ENCODE assay signal across 8 cellular contexts in the genomic region with DNA sequence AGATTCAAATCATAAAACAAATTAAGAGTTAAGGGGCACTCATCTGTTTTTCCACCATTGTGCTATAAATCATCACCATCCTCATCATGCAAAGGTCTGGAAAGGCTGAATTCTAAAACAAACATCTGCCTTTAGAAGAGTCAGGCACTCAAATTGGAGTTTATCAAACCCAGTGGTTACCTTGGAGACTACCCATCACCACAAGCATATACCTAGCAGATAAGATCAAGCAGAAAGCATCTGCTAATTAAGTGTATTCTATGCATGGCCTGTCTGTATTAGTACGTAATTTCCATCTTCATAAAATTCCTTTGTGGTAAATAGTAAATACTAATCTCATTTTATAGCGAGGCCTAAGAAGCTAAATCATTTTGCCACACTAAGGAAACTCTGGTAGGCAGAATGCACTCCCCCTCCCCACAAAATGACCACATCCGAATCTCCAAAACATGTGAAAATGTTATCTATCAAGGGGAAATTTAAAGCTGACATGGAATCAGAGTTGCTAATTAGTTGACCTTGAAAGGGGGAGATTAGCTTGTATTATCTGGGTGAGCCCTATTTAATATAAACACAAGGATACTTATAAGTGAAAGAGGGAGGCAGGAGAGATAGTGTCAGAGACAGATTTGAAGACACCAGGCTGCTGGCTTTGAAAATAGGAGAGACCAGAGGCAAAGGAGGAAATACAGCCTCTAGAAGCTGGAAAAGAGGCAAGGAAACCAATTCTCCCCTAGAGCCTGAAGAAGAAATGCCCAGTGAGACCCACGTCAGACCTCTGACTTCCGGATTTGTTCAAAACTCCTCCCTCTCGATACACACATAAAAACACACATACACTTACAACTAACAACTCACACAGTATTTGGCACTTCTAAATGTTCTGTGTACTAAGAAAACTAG. TPM values are rescaled to one million over a fixed set of nuclear protein-coding genes. Genes with fewer than 3 reads are reported as not detected.
DNase-seq lines count a peak whose midpoint lies in the region; ATAC-seq and TF ChIP-seq lines count a peak whose summit lies in the region.

No MANE protein-coding gene starts in this region.

- peaks cover 64% of the 10 kb centered on the region for H3K4me1 Mint-ChIP-seq in activated T-cell treated with anti-CD3 and anti-CD28 coated beads, Interleukin-2, amount 50 U/mL, for 4 hours (ENCODE audit: low read depth)

- H3K27me3 ChIP-seq in effector memory CD4-positive, alpha-beta T cell (replicated peaks; ENCODE audit: control insufficient read depth, insufficient read depth, low read length, poor library complexity, severe bottlenecking), result no peaks in the 10 kb centered on the region
- H3K27me3 ChIP-seq in spleen (replicated peaks in 1 of 7), result no peaks in the 10 kb centered on the region

- no peak overlapping the region for H3K4me3 ChIP-seq in effector memory CD4-positive, alpha-beta T cell (ENCODE audit: insufficient read depth, low read depth, low read length, poor library complexity, severe bottlenecking)
- no peak overlapping the region for H3K4me3 ChIP-seq in spleen

- intact Hi-C loops in spleen (cut with DNase I; ENCODE audit: low total_unique reads), result no loop called here

- H3K9me3 ChIP-seq in effector memory CD4-positive, alpha-beta T cell (ENCODE audit: control insufficient read depth, low read length), result no peaks in the 10 kb centered on the region
- no peaks in the 10 kb centered on the region for H3K9me3 ChIP-seq in spleen

- H3K27me3 Mint-ChIP-seq in activated T-cell treated with anti-CD3 and anti-CD28 coated beads, Interleukin-2, amount 50 U/mL, for 4 hours (ENCODE audit: low read depth), result no peaks in the 10 kb centered on the region

- peaks cover 54% of the 10 kb centered on the region for H3K4me1 ChIP-seq in effector memory CD4-positive, alpha-beta T cell (ENCODE audit: control insufficient read depth, insufficient read depth, low read length, poor library complexity, severe bottlenecking)
- peaks cover 25 to 88% (median 69%) of the 10 kb centered on the region in 6 donors for H3K4me1 ChIP-seq in spleen

- peak; percentile 67 to 71 for ATAC-seq in activated T-cell treated with anti-CD3 and anti-CD28 coated beads, Interleukin-2, amount 50 U/mL, for 4 hours
- ATAC-seq in SK-N-SH treated with all-trans-retinoic acid at 6 μM for 48 hours (peak; percentile 84), GM18870 (IDR thresholded peaks at IDR 0.05; ENCODE audit: unreplicated experiment) (no peak)

- WGBS in spleen, 5 donors, result 27 to 34% (median 27%) methylated on average over 6 of the region's 6 CpGs

- no peaks in the 10 kb centered on the region for H3K9me3 Mint-ChIP-seq in activated T-cell treated with anti-CD3 and anti-CD28 coated beads, Interleukin-2, amount 50 U/mL, for 4 hours

- no peak for TF ChIP-seq CTCF in spleen (IDR thresholded peaks at IDR 0.05 in 8 of 11, conservative IDR thresholded peaks at IDR 0.05 in 3 of 11)

- no peak for DNase-seq in activated T-cell treated with anti-CD3 and anti-CD28 coated beads, Interleukin-2, amount 50 U/mL, for 4 hours
- no peak for DNase-seq in activated T-cell treated with anti-CD3 and anti-CD28 coated beads, Interleukin-2, amount 50 U/mL, for 1 hour
- peak; percentile 21 to 43 (median 42) for DNase-seq in effector memory CD4-positive, alpha-beta T cell
- DNase-seq in spleen, result no peak
- no peak for DNase-seq in kidney tubule cell (ENCODE audit: low spot score)
- DNase-seq in AML-193 (lab: John Stamatoyannopoulos, UW), result no peak

- H3K36me3 Mint-ChIP-seq in activated T-cell treated with anti-CD3 and anti-CD28 coated beads, Interleukin-2, amount 50 U/mL, for 4 hours (ENCODE audit: insufficient read depth), result peaks cover 5% of the 10 kb centered on the region

- H3K36me3 ChIP-seq in effector memory CD4-positive, alpha-beta T cell (ENCODE audit: control insufficient read depth, insufficient read depth, low read length), result no peaks in the 10 kb centered on the region
- no peaks in the 10 kb centered on the region for H3K36me3 ChIP-seq in spleen

- H3K27ac ChIP-seq in effector memory CD4-positive, alpha-beta T cell (ENCODE audit: insufficient read depth, low read length, poor library complexity, severe bottlenecking), result peak overlapping the region; percentile 87
- peak overlapping the region; percentile 2 to 70 (median 56) for H3K27ac ChIP-seq in spleen

- H3K4me3 Mint-ChIP-seq in activated T-cell treated with anti-CD3 and anti-CD28 coated beads, Interleukin-2, amount 50 U/mL, for 4 hours, result peak overlapping the region; percentile 60

- TF ChIP-seq POLR2A in spleen (IDR thresholded peaks at IDR 0.05), result no peak

TF ChIP-seq in SK-N-SH treated with all-trans-retinoic acid at 6 μM for 48 hours, 23 proteins besides CTCF, POLR2A, EP300 and RAD21 (continues in another document):
- no peak for TF ChIP-seq PPARA (CRISPR knock-in tag; IDR thresholded peaks at IDR 0.05; ENCODE audit: borderline replicate concordance)
- no peak for TF ChIP-seq ZC3H10 (CRISPR knock-in tag; IDR thresholded peaks at IDR 0.05)
- TF ChIP-seq, protein P1, sequence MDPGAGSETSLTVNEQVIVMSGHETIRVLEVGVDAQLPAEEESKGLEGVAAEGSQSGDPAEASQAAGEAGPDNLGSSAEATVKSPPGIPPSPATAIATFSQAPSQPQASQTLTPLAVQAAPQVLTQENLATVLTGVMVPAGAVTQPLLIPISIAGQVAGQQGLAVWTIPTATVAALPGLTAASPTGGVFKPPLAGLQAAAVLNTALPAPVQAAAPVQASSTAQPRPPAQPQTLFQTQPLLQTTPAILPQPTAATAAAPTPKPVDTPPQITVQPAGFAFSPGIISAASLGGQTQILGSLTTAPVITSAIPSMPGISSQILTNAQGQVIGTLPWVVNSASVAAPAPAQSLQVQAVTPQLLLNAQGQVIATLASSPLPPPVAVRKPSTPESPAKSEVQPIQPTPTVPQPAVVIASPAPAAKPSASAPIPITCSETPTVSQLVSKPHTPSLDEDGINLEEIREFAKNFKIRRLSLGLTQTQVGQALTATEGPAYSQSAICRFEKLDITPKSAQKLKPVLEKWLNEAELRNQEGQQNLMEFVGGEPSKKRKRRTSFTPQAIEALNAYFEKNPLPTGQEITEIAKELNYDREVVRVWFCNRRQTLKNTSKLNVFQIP (CRISPR knock-in tag; IDR thresholded peaks at IDR 0.05; ENCODE audit: borderline replicate concordance, low read depth), result no peak
- no peak for TF ChIP-seq ARNTL (CRISPR knock-in tag; IDR thresholded peaks at IDR 0.05; ENCODE audit: borderline replicate concordance, low read depth)
- no peak; the same call in 1 of the 2 replicates for TF ChIP-seq TCF4 (CRISPR knock-in tag; IDR thresholded peaks at IDR 0.05; ENCODE audit: borderline replicate concordance)
- TF ChIP-seq ISL1 (CRISPR knock-in tag; IDR thresholded peaks at IDR 0.05), result no peak
- TF ChIP-seq, protein P2, sequence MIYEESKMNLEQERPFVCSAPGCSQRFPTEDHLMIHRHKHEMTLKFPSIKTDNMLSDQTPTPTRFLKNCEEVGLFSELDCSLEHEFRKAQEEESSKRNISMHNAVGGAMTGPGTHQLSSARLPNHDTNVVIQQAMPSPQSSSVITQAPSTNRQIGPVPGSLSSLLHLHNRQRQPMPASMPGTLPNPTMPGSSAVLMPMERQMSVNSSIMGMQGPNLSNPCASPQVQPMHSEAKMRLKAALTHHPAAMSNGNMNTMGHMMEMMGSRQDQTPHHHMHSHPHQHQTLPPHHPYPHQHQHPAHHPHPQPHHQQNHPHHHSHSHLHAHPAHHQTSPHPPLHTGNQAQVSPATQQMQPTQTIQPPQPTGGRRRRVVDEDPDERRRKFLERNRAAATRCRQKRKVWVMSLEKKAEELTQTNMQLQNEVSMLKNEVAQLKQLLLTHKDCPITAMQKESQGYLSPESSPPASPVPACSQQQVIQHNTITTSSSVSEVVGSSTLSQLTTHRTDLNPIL (CRISPR knock-in tag; IDR thresholded peaks at IDR 0.05; ENCODE audit: low read depth), result no peak
- TF ChIP-seq, protein P3, sequence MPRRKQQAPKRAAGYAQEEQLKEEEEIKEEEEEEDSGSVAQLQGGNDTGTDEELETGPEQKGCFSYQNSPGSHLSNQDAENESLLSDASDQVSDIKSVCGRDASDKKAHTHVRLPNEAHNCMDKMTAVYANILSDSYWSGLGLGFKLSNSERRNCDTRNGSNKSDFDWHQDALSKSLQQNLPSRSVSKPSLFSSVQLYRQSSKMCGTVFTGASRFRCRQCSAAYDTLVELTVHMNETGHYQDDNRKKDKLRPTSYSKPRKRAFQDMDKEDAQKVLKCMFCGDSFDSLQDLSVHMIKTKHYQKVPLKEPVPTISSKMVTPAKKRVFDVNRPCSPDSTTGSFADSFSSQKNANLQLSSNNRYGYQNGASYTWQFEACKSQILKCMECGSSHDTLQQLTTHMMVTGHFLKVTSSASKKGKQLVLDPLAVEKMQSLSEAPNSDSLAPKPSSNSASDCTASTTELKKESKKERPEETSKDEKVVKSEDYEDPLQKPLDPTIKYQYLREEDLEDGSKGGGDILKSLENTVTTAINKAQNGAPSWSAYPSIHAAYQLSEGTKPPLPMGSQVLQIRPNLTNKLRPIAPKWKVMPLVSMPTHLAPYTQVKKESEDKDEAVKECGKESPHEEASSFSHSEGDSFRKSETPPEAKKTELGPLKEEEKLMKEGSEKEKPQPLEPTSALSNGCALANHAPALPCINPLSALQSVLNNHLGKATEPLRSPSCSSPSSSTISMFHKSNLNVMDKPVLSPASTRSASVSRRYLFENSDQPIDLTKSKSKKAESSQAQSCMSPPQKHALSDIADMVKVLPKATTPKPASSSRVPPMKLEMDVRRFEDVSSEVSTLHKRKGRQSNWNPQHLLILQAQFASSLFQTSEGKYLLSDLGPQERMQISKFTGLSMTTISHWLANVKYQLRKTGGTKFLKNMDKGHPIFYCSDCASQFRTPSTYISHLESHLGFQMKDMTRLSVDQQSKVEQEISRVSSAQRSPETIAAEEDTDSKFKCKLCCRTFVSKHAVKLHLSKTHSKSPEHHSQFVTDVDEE (CRISPR knock-in tag; IDR thresholded peaks at IDR 0.05), result no peak; the same call in 1 of the 2 replicates
- no peak for TF ChIP-seq CSDC2 (CRISPR knock-in tag; IDR thresholded peaks at IDR 0.05)
- no peak for TF ChIP-seq ZFP30 (CRISPR knock-in tag; IDR thresholded peaks at IDR 0.05)
- TF ChIP-seq SNAI2 (CRISPR knock-in tag; IDR thresholded peaks at IDR 0.05), result no peak

RNA-seq across cellular contexts. Expression of a gene that starts 23.2 kb away (rescaled TPM):
- 10 to 100 TPM; 26.9 to 41.5 (median 36.4) TPM for total RNA-seq in activated T-cell treated with anti-CD3 and anti-CD28 coated beads, Interleukin-2, amount 50 U/mL, for 4 hours
- total RNA-seq in spleen, result 10 to 100 TPM; 61.4 to 82.0 (median 67.5) TPM
- polyA plus RNA-seq in spleen, result 10 to 100 TPM; 13.2 to 21.0 (median 20.5) TPM

RNA-seq across cellular contexts. Expression of a gene that starts 23.6 kb away (rescaled TPM):
- 10 to 100 TPM; 20.9 to 21.9 (median 21.5) TPM for total RNA-seq in activated T-cell treated with anti-CD3 and anti-CD28 coated beads, Interleukin-2, amount 50 U/mL, for 4 hours
- 10 to 100 TPM; 23.6 to 34.9 (median 25.9) TPM for total RNA-seq in spleen
- polyA plus RNA-seq in spleen, result 10 to 100 TPM; 24.6 to 27.7 (median 25.7) TPM

Comparison
In these comparisons a context has a peak if more than half of its experiments do, and no peak if none do; other contexts are left out.
1. DNase-seq: peak in effector memory CD4-positive, alpha-beta T cell (3 of 3); none in activated T-cell treated with anti-CD3 and anti-CD28 coated beads, Interleukin-2, amount 50 U/mL, for 4 hours (single experiment), activated T-cell treated with anti-CD3 and anti-CD28 coated beads, Interleukin-2, amount 50 U/mL, for 1 hour (single experiment), spleen (single experiment), kidney tubule cell (single experiment) and AML-193 (0 of 2).